In the genomic region with DNA sequence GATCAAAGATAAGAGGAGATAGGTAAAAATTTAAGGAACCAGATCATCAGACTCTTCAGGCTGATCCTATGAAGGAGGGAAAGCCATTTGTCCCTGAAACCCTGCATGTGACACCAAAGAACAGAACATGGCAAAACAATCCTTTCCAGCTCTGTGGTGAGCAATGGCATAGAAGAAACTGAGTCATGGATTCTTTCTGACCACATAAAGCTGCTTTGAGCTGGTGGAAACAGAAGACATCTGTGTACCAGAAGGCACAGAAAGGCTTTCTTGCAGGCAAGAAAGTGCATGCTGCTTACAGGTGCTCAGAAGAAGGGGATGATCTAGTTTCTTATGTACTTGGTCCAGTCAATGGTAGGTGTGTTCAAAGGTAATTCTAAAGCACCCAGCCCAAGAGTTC, we compare ENCODE assay signal across 15 cellular contexts. TPM values are rescaled to one million over a fixed set of nuclear protein-coding genes. Genes with fewer than 3 reads are reported as not detected.
DNase-seq lines count a peak whose midpoint lies in the region; ATAC-seq, FAIRE-seq and TF ChIP-seq lines count a peak whose summit lies in the region.
"Had no signal": no experiment of that assay in that cellular context is flagged by ENCODE, and none has a peak within 500 bp of the region (broad histone marks: within the 10 kb centered on the region; RNA-seq: fewer than 3 reads in every experiment).

No MANE protein-coding gene starts in this region.

- H3K4me1 ChIP-seq in fibroblast of lung (ENCODE audit: control insufficient read depth, extremely low read depth, insufficient read depth, low read length) = peaks cover 8% of the 10 kb centered on the region
- H3K4me1 ChIP-seq in Karpas-422 (ENCODE audit: low read length) = no peaks in the 10 kb centered on the region

- H3K27ac ChIP-seq in fibroblast of lung (ENCODE audit: insufficient read depth, low read length) (peak overlapping the region; percentile 6), Karpas-422 (ENCODE audit: low read length) (no peak overlapping the region)
- H3K27ac ChIP-seq: HL-60, Peyer's patch had no signal

- intact Hi-C loops in left colon (cut with DNase I, micrococcal nuclease) = loop anchor here in 1 of 2 donors (10.0 kb wide), 1 partner anchor 222 kb away; no protein-coding TSS in a partner anchor

- H4K20me1 ChIP-seq in fibroblast of lung (ENCODE audit: control insufficient read depth, extremely low read depth, insufficient read depth, low read length) = no peaks in the 10 kb centered on the region
- no peaks in the 10 kb centered on the region for H4K20me1 ChIP-seq in Karpas-422 (ENCODE audit: insufficient read depth, low read depth, low read length)

- ATAC-seq in left colon = no peak

- no peak for FAIRE-seq in urothelium cell line (lab: Jason Lieb, UNC)

- DNase-seq in stimulated activated CD4-positive, alpha-beta T cell treated with anti-CD3 and anti-CD28 coated beads, Interleukin-15, amount 100 ng/mL, for 24 hours = peak; percentile 14
- no peak for DNase-seq in stimulated activated CD4-positive, alpha-beta T cell treated with anti-CD3 and anti-CD28 coated beads, Interleukin-2, amount 100 ng/mL, for 24 hours
- DNase-seq in RPMI7951 (ENCODE audit: low read depth) = peak; percentile 88
- DNase-seq in fibroblast of lung (ENCODE audit: low read depth in 2 of 2) = peak; percentile 88 to 89
- DNase-seq in urothelium cell line (ENCODE audit: low spot score) = peak; percentile 27
- DNase-seq in Karpas-422 = no peak
- DNase-seq in left colon = no peak
- DNase-seq in NCI-H774 (lab: John Stamatoyannopoulos, UW) = no peak
- DNase-seq: CD4-positive, alpha-beta T cell; MV-4-11; Peyer's patch had no signal

- H3K4me2 ChIP-seq in fibroblast of lung (ENCODE audit: extremely low read depth, insufficient read depth, low read length) (peak overlapping the region; percentile 27), Karpas-422 (ENCODE audit: low read depth, low read length, poor library complexity, severe bottlenecking) (no peak overlapping the region)

- H3K27me3 ChIP-seq in fibroblast of lung (ENCODE audit: control insufficient read depth, insufficient read depth, low read length) = no peaks in the 10 kb centered on the region
- no peaks in the 10 kb centered on the region for H3K27me3 ChIP-seq in Karpas-422 (ENCODE audit: low read length)
- H3K27me3 ChIP-seq: Peyer's patch had no signal

- H3K4me3 ChIP-seq in fibroblast of lung (replicated peaks in 1 of 4; ENCODE audit: control extremely low read depth in 1 of 4, insufficient read depth in 1 of 4, low read depth in 3 of 4, low read length in 4 of 4) = no peak overlapping the region
- no peak overlapping the region for H3K4me3 ChIP-seq in Karpas-422 (ENCODE audit: low read length)
- H3K4me3 ChIP-seq: Peyer's patch had no signal

- H2AFZ ChIP-seq in fibroblast of lung (ENCODE audit: low read length) = no peak overlapping the region
- no peak overlapping the region for H2AFZ ChIP-seq in Karpas-422 (ENCODE audit: low read length)

- no peak for TF ChIP-seq CTCF in fibroblast of lung (conservative IDR thresholded peaks at IDR 0.05 in 1 of 2, IDR thresholded peaks at IDR 0.05 in 1 of 2; ENCODE audit: low read depth in 1 of 2, low read length in 2 of 2)

- no peaks in the 10 kb centered on the region for H3K79me2 ChIP-seq in fibroblast of lung (ENCODE audit: control insufficient read depth, insufficient read depth, low read length)
- no peaks in the 10 kb centered on the region for H3K79me2 ChIP-seq in Karpas-422 (ENCODE audit: low read length)

- H3K9ac ChIP-seq in fibroblast of lung (ENCODE audit: insufficient read depth, low read length) = no peak overlapping the region
- H3K9ac ChIP-seq in Karpas-422 (ENCODE audit: low read length) = no peak overlapping the region

- no peaks in the 10 kb centered on the region for H3K9me2 ChIP-seq in Karpas-422 (replicated peaks; ENCODE audit: insufficient read depth, low read length)

- H3K9me3 ChIP-seq in fibroblast of lung (ENCODE audit: control insufficient read depth, insufficient read depth, low read depth, low read length) (no peaks in the 10 kb centered on the region), Karpas-422 (ENCODE audit: low read length) (no peaks in the 10 kb centered on the region)
- H3K9me3 ChIP-seq: Peyer's patch had no signal

- H3K36me3 ChIP-seq in fibroblast of lung (ENCODE audit: control insufficient read depth, insufficient read depth, low read length) (no peaks in the 10 kb centered on the region), Karpas-422 (ENCODE audit: insufficient read depth, low read length) (no peaks in the 10 kb centered on the region)

RNA-seq across cellular contexts. Expression of gene APOA1, which starts 45.0 kb away (rescaled TPM):
- 0.48 TPM in 1 of 2 replicates, not detected in the other for total RNA-seq in RPMI7951 (2014; rRNA removed; shearing (Covaris generic))
- total RNA-seq in fibroblast of lung (0.26 TPM in 1 of 2 replicates, not detected in the other), left colon (not detected)
- 0.05 TPM in 1 of 2 replicates, not detected in the other for polyA plus RNA-seq in fibroblast of lung
- polyA plus RNA-seq in fibroblast of lung (2012) = 0.20 and 0.29 TPM in 2 replicates
- 0.85 TPM in 1 of 2 replicates, not detected in the other for polyA minus RNA-seq in fibroblast of lung (ENCODE audit: low replicate concordance)
- total RNA-seq in Karpas-422 (2014; rRNA removed; shearing (Covaris generic); ENCODE audit: low replicate concordance) = not detected in 2 replicates
- total RNA-seq: glomerular endothelial cell had no signal

RNA-seq across cellular contexts. Expression of gene APOC3, which starts 52.7 kb away (rescaled TPM):
- not detected in 2 replicates for total RNA-seq in RPMI7951 (2014; rRNA removed; shearing (Covaris generic))
- not detected in 2 replicates for total RNA-seq in fibroblast of lung
- not detected in 2 replicates for polyA plus RNA-seq in fibroblast of lung
- polyA plus RNA-seq in fibroblast of lung (2012) = not detected in 2 replicates
- not detected in 2 replicates for polyA minus RNA-seq in fibroblast of lung (ENCODE audit: low replicate concordance)
- not detected in 2 replicates for total RNA-seq in Karpas-422 (2014; rRNA removed; shearing (Covaris generic); ENCODE audit: low replicate concordance)
- not detected for total RNA-seq in left colon
- total RNA-seq: CD4-positive, alpha-beta T cell; glomerular endothelial cell; lower leg skin; osteoblast had no signal

RNA-seq across cellular contexts. Expression of gene APOA4, which starts 59.3 kb away (rescaled TPM):
- not detected in 2 replicates for total RNA-seq in RPMI7951 (2014; rRNA removed; shearing (Covaris generic))
- total RNA-seq in fibroblast of lung (not detected in 2 replicates), left colon (not detected)
- not detected in 2 replicates for polyA plus RNA-seq in fibroblast of lung
- polyA plus RNA-seq in fibroblast of lung (2012) = not detected in 2 replicates
- polyA minus RNA-seq in fibroblast of lung (ENCODE audit: low replicate concordance) = not detected in 2 replicates
- total RNA-seq in Karpas-422 (2014; rRNA removed; shearing (Covaris generic); ENCODE audit: low replicate concordance) = not detected in 2 replicates
- total RNA-seq: CD4-positive, alpha-beta T cell; glomerular endothelial cell; lower leg skin; osteoblast had no signal

Comparison
In these comparisons a context has a peak if more than half of its experiments do, and no peak if none do; other contexts are left out.
1. DNase-seq: peak in stimulated activated CD4-positive, alpha-beta T cell treated with anti-CD3 and anti-CD28 coated beads, Interleukin-15, amount 100 ng/mL, for 24 hours (single experiment), RPMI7951 (single experiment), fibroblast of lung (2 of 2) and urothelium cell line (single experiment); none in stimulated activated CD4-positive, alpha-beta T cell treated with anti-CD3 and anti-CD28 coated beads, Interleukin-2, amount 100 ng/mL, for 24 hours (0 of 2), Karpas-422 (single experiment), left colon (0 of 2) and NCI-H774 (single experiment).